8 cellular contexts compared by ENCODE assay signal in genomic region chr18:5630057-5630765, GRCh38.
DNase-seq lines count a peak whose midpoint lies in the region; ATAC-seq and TF ChIP-seq lines count a peak whose summit lies in the region.

No MANE protein-coding gene starts in this region.

- TF ChIP-seq EP300 in SK-N-SH (IDR thresholded peaks at IDR 0.05; ENCODE audit: borderline replicate concordance in 1 of 2, low read depth in 1 of 2, low read length in 1 of 2): no peak

- no peaks in the 10 kb centered on the region for H3K79me2 ChIP-seq in SK-N-SH (ENCODE audit: insufficient read depth)

- H3K27me3 ChIP-seq in SK-N-SH (ENCODE audit: insufficient read depth) (peaks cover 57% of the 10 kb centered on the region), endocrine pancreas (ENCODE audit: control insufficient read depth, insufficient read depth, low read length) (no peaks in the 10 kb centered on the region), lung (ENCODE audit: control insufficient read depth, insufficient read depth) (no peaks in the 10 kb centered on the region)

- H3K27ac ChIP-seq in SK-N-SH (ENCODE audit: low read depth in 2 of 2, low read length in 1 of 2) (no peak overlapping the region), lung (ENCODE audit: low read depth in 1 of 2, low read length in 1 of 2) (peak overlapping the region in 1 of 2 donors; percentile 79)

- H3K27ac Mint-ChIP-seq in HFFc6: no peak overlapping the region

- H3K9ac ChIP-seq in SK-N-SH (no peak overlapping the region), endocrine pancreas (ENCODE audit: control insufficient read depth, insufficient read depth, low read length) (peak overlapping the region; percentile 73)

- WGBS in SK-N-SH (ENCODE audit: low lambda C conversion rate): 6% methylated on average over 18 of the region's 72 CpGs
- WGBS in lung, 2 donors: 1% methylated on average over 55 to 72 of the region's 72 CpGs

- DNase-seq in AG08395 (ENCODE audit: low spot score) (peak; percentile 69), SK-N-SH (peak; percentile 82), lung (ENCODE audit: low spot score) (peak; percentile 84), HFFc6 (no peak)
- DNase-seq in stimulated activated CD8-positive, alpha-beta memory T cell treated with anti-CD3 and anti-CD28 coated beads, Interleukin-4, amount 100 ng/mL, for 48 hours: peak; percentile 58

- no peaks in the 10 kb centered on the region for H3K9me2 ChIP-seq in SK-N-SH

- H3K4me1 ChIP-seq in SK-N-SH (ENCODE audit: control insufficient read depth in 1 of 2, insufficient read depth in 2 of 2, low read depth in 1 of 2, low read length in 1 of 2): peaks cover 0 to 2% of the 10 kb centered on the region in 2 experiments; a peak in 1 of 4 replicates
- no peaks in the 10 kb centered on the region for H3K4me1 ChIP-seq in endocrine pancreas (ENCODE audit: control insufficient read depth, insufficient read depth, low read length)
- H3K4me1 ChIP-seq in lung (ENCODE audit: control insufficient read depth in 2 of 2, insufficient read depth in 2 of 2, low read length in 2 of 2): peaks cover 0 to 10% of the 10 kb centered on the region in 2 donors

- H3K4me3 Mint-ChIP-seq in HFFc6: no peak overlapping the region

- no peaks in the 10 kb centered on the region for H3F3A ChIP-seq in SK-N-SH (replicated peaks; ENCODE audit: insufficient read depth)

- H3K4me1 Mint-ChIP-seq in HFFc6 (ENCODE audit: low read depth): no peaks in the 10 kb centered on the region

- H3K4me2 ChIP-seq in SK-N-SH: peak overlapping the region; percentile 79

- H3K9me3 ChIP-seq in SK-N-SH (no peaks in the 10 kb centered on the region), endocrine pancreas (ENCODE audit: control insufficient read depth, low read length) (no peaks in the 10 kb centered on the region), lung (ENCODE audit: control insufficient read depth in 2 of 2, insufficient read depth in 1 of 2, low read length in 1 of 2) (no peaks in the 10 kb centered on the region)

- H2AFZ ChIP-seq in SK-N-SH (ENCODE audit: low read depth): no peak overlapping the region

- no peak for TF ChIP-seq CTCF in SK-N-SH (IDR thresholded peaks at IDR 0.05)
- no peak for TF ChIP-seq CTCF in lung (IDR thresholded peaks at IDR 0.05; ENCODE audit: control extremely low read depth, extremely low read depth)
- no peak for TF ChIP-seq CTCF in HFFc6 (IDR thresholded peaks at IDR 0.05)

- H3K36me3 Mint-ChIP-seq in HFFc6 (ENCODE audit: low read depth): no peaks in the 10 kb centered on the region; the same call in 1 of the 2 replicates

- H3K4me3 ChIP-seq in SK-N-SH (ENCODE audit: low read depth in 2 of 2, low read length in 1 of 2) (peak overlapping the region; percentile 35 to 58; a peak in 2 of 4 replicates), endocrine pancreas (ENCODE audit: control insufficient read depth, insufficient read depth, low read length) (no peak overlapping the region), lung (peak overlapping the region; percentile 51)

- H3K27me3 Mint-ChIP-seq in HFFc6 (ENCODE audit: insufficient read depth): no peaks in the 10 kb centered on the region

- ATAC-seq in GM18909 (IDR thresholded peaks at IDR 0.05; ENCODE audit: poor library complexity, unreplicated experiment) (peak; percentile 80), HG03460 (IDR thresholded peaks at IDR 0.05; ENCODE audit: unreplicated experiment) (peak; percentile 58), lung (ENCODE audit: insufficient read depth, low FRiP score) (peak; percentile 86)

- H3K9me3 Mint-ChIP-seq in HFFc6: peaks cover 9% of the 10 kb centered on the region; the same call in 1 of the 2 replicates

- POLR2A ChIA-PET in SK-N-SH (lab: Yijun Ruan, JAX): no interaction called here

- TF ChIP-seq RAD21 in SK-N-SH (IDR thresholded peaks at IDR 0.05; ENCODE audit: low read length): no peak

- no peaks in the 10 kb centered on the region for H4K20me1 ChIP-seq in SK-N-SH (ENCODE audit: insufficient read depth)

- H3K36me3 ChIP-seq in SK-N-SH (replicated peaks in 1 of 2; ENCODE audit: control insufficient read depth in 1 of 2, insufficient read depth in 2 of 2, low read length in 1 of 2) (no peaks in the 10 kb centered on the region), endocrine pancreas (ENCODE audit: control insufficient read depth, insufficient read depth, low read length) (no peaks in the 10 kb centered on the region), lung (ENCODE audit: control insufficient read depth in 2 of 2, insufficient read depth in 2 of 2, low read length in 2 of 2) (no peaks in the 10 kb centered on the region)

- CTCF ChIA-PET in SK-N-SH (lab: Yijun Ruan, JAX): interaction anchor here (1.9 kb wide), 1 partner anchor 8 kb away, joined by 4 read pairs; no protein-coding TSS in a partner anchor

TF ChIP-seq in SK-N-SH, 30 proteins besides CTCF, POLR2A, EP300 and RAD21:
- TF ChIP-seq FOXJ3 (CRISPR knock-in tag; IDR thresholded peaks at IDR 0.05) (no peak), CHD2 (IDR thresholded peaks at IDR 0.05; ENCODE audit: low read length, partially characterized antibody) (no peak), FOXM1 (IDR thresholded peaks at IDR 0.05; ENCODE audit: low read depth) (no peak), YY1 (IDR thresholded peaks at IDR 0.05; ENCODE audit: low read depth) (no peak), FOSL2 (IDR thresholded peaks at IDR 0.05; ENCODE audit: borderline replicate concordance, low read depth) (no peak), PBX3 (IDR thresholded peaks at IDR 0.05) (no peak)
